Comparison of ENCODE assay signal across 8 cellular contexts in genomic region chr14:30214456-30215090, GRCh38.
A peak's percentile ranks its signal among the peaks of the same experiment; 100 is the strongest.
DNase-seq lines count a peak whose midpoint lies in the region; ATAC-seq and TF ChIP-seq lines count a peak whose summit lies in the region.

No MANE protein-coding gene starts in this region.

- H3K4me1 Mint-ChIP-seq in activated T-helper 1 cell treated with anti-CD3 and anti-CD28 coated beads, Interleukin-12 subunit alpha, Interleukin-12 subunit beta, Interleukin-2, Interleukin-4 antibody, amounts not matched to agents 30 ng/mL and 10 ng/mL and 1 ng/mL, durations not matched to agents 14 hours and 24 hours and 36 hours (ENCODE audit: low read depth) = no peaks in the 10 kb centered on the region

- no peaks in the 10 kb centered on the region for H3K4me1 ChIP-seq in left lung

- no peaks in the 10 kb centered on the region for H3K9me3 Mint-ChIP-seq in activated T-helper 1 cell treated with anti-CD3 and anti-CD28 coated beads, Interleukin-12 subunit alpha, Interleukin-12 subunit beta, Interleukin-2, Interleukin-4 antibody, amounts not matched to agents 30 ng/mL and 10 ng/mL and 1 ng/mL, durations not matched to agents 14 hours and 24 hours and 36 hours

- TF ChIP-seq CTCF in HL-60 (IDR thresholded peaks at IDR 0.05; ENCODE audit: insufficient read depth, low read length) (no peak), left lung (IDR thresholded peaks at IDR 0.05) (peak; percentile 27 to 56)

- H3K27me3 ChIP-seq in HL-60 (ENCODE audit: insufficient read depth, poor library complexity, severe bottlenecking) (no peaks in the 10 kb centered on the region), left lung (no peaks in the 10 kb centered on the region)

- no peak overlapping the region for H3K4me3 Mint-ChIP-seq in activated T-helper 1 cell treated with anti-CD3 and anti-CD28 coated beads, Interleukin-12 subunit alpha, Interleukin-12 subunit beta, Interleukin-2, Interleukin-4 antibody, amounts not matched to agents 30 ng/mL and 10 ng/mL and 1 ng/mL, durations not matched to agents 14 hours and 24 hours and 36 hours

- H3K27ac ChIP-seq in HL-60 (replicated peaks) (no peak overlapping the region), caudate nucleus (ENCODE audit: low read depth, low read length) (peak overlapping the region; percentile 9), left lung (no peak overlapping the region)

- H3K9me3 ChIP-seq in left lung = no peaks in the 10 kb centered on the region

- H3K27me3 Mint-ChIP-seq in activated T-helper 1 cell treated with anti-CD3 and anti-CD28 coated beads, Interleukin-12 subunit alpha, Interleukin-12 subunit beta, Interleukin-2, Interleukin-4 antibody, amounts not matched to agents 30 ng/mL and 10 ng/mL and 1 ng/mL, durations not matched to agents 14 hours and 24 hours and 36 hours (ENCODE audit: insufficient read depth) = no peaks in the 10 kb centered on the region

- H3K27ac Mint-ChIP-seq in activated T-helper 1 cell treated with anti-CD3 and anti-CD28 coated beads, Interleukin-12 subunit alpha, Interleukin-12 subunit beta, Interleukin-2, Interleukin-4 antibody, amounts not matched to agents 30 ng/mL and 10 ng/mL and 1 ng/mL, durations not matched to agents 14 hours and 24 hours and 36 hours = no peak overlapping the region

- intact Hi-C loops in left lung (cut with DNase I) = loop anchor here in 1 of 2 donors (10.0 kb wide), 1 partner anchor 670 kb away; no protein-coding TSS in a partner anchor
- intact Hi-C loops in activated T-helper 1 cell treated with anti-CD3 and anti-CD28 coated beads, Interleukin-12 subunit alpha, Interleukin-12 subunit beta, Interleukin-2, Interleukin-4 antibody, amounts not matched to agents 30 ng/mL and 10 ng/mL and 1 ng/mL, durations not matched to agents 14 hours and 24 hours and 36 hours (cut with micrococcal nuclease) = loop anchor here (5.0 kb wide), 1 partner anchor 1462 kb away; no protein-coding TSS in a partner anchor

- ATAC-seq in left lung (peak; percentile 79), GM18858 (IDR thresholded peaks at IDR 0.05; ENCODE audit: unreplicated experiment) (no peak), HG02938 (IDR thresholded peaks at IDR 0.05; ENCODE audit: unreplicated experiment) (no peak)

- H3K4me3 ChIP-seq in HL-60 (replicated peaks; ENCODE audit: insufficient read depth, low read length) (no peak overlapping the region), left lung (no peak overlapping the region)

- no peaks in the 10 kb centered on the region for H3K36me3 Mint-ChIP-seq in activated T-helper 1 cell treated with anti-CD3 and anti-CD28 coated beads, Interleukin-12 subunit alpha, Interleukin-12 subunit beta, Interleukin-2, Interleukin-4 antibody, amounts not matched to agents 30 ng/mL and 10 ng/mL and 1 ng/mL, durations not matched to agents 14 hours and 24 hours and 36 hours (ENCODE audit: low read depth)

- DNase-seq in ELF-1 (ENCODE audit: low read depth, low spot score) = peak; percentile 9
- peak; percentile 4 to 41 for DNase-seq in HL-60 (ENCODE audit: low read depth in 1 of 2, low spot score in 1 of 2)
- peak; percentile 75 for DNase-seq in NCI-H748 (lab: John Stamatoyannopoulos, UW; ENCODE audit: unreplicated experiment)
- peak in 18 of 61 donors; percentile 4 to 76 (median 16) for DNase-seq in caudate nucleus (lab: John Stamatoyannopoulos, UW)
- no peak for DNase-seq in left lung
- no peak for DNase-seq in activated T-helper 1 cell treated with anti-CD3 and anti-CD28 coated beads, Interleukin-12 subunit alpha, Interleukin-12 subunit beta, Interleukin-2, Interleukin-4 antibody, amounts not matched to agents 30 ng/mL and 10 ng/mL and 1 ng/mL, durations not matched to agents 14 hours and 24 hours and 36 hours (ENCODE audit: low spot score)

- no peaks in the 10 kb centered on the region for H3K36me3 ChIP-seq in left lung

Comparison
In these comparisons a context has a peak if more than half of its experiments do, and no peak if none do; other contexts are left out.
1. DNase-seq: peak in ELF-1 (single experiment), HL-60 (2 of 2) and NCI-H748 (single experiment); none in left lung (0 of 2) and activated T-helper 1 cell treated with anti-CD3 and anti-CD28 coated beads, Interleukin-12 subunit alpha, Interleukin-12 subunit beta, Interleukin-2, Interleukin-4 antibody, amounts not matched to agents 30 ng/mL and 10 ng/mL and 1 ng/mL, durations not matched to agents 14 hours and 24 hours and 36 hours (single experiment).